Comparison of ENCODE assay signal across 11 cellular contexts in the genomic region with DNA sequence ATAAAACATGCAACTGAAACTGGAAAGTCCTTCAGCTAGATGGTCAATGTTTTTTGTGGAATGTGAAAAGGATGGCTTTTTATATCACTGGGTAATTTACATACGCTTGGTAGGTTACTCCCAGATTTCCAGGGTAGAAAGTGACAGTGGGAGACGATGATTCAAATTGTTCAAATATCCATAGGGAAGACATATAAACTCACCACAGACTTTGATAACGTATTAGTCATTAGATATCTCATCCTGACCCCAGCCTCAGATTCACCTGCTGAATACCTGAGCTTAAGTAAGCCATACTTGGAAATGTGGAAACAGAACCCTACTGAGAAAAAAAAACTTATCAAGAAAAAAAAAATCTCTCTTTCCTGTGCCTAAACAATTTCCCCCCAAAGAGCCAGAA.
"Had no signal": no experiment of that assay in that cellular context is flagged by ENCODE, and none has a peak within 500 bp of the region (broad histone marks: within the 10 kb centered on the region; RNA-seq: fewer than 3 reads in every experiment).

No MANE protein-coding gene starts in this region.

- DNase-seq: activated gamma-delta T cell, lower lobe of right lung, naive B cell, spleen had no signal

- H3K9me3 Mint-ChIP-seq: activated naive CD8-positive, alpha-beta T cell treated with anti-CD3 and anti-CD28 coated beads, Interleukin-2, amount 50 U/mL, for 24 hours; naive B cell; stimulated activated memory B cell treated with anti-CD40 and anti-IgM and Interleukin-4, amounts not matched to agents 10 μg/mL and 1 μg/mL and 100 μg/mL, for 72 hours had no signal

- H3K27me3 ChIP-seq: ascending aorta, gastroesophageal sphincter, neutrophil, spleen, transverse colon had no signal

- H3K27ac ChIP-seq: colonic mucosa, gastroesophageal sphincter, lower lobe of right lung, neutrophil, spleen, transverse colon had no signal

- H3K27ac Mint-ChIP-seq: activated naive CD8-positive, alpha-beta T cell treated with anti-CD3 and anti-CD28 coated beads, Interleukin-2, amount 50 U/mL, for 24 hours; stimulated activated memory B cell treated with anti-CD40 and anti-IgM and Interleukin-4, amounts not matched to agents 10 μg/mL and 1 μg/mL and 100 μg/mL, for 72 hours had no signal

- ATAC-seq: gastroesophageal sphincter; stimulated activated memory B cell treated with anti-CD40 and anti-IgM and Interleukin-4, amounts not matched to agents 10 μg/mL and 1 μg/mL and 100 μg/mL, for 72 hours had no signal

- H3K4me1 ChIP-seq: ascending aorta, colonic mucosa, gastroesophageal sphincter, lower lobe of right lung, spleen, transverse colon had no signal

- H3K4me3 Mint-ChIP-seq: activated naive CD8-positive, alpha-beta T cell treated with anti-CD3 and anti-CD28 coated beads, Interleukin-2, amount 50 U/mL, for 24 hours; naive B cell; stimulated activated memory B cell treated with anti-CD40 and anti-IgM and Interleukin-4, amounts not matched to agents 10 μg/mL and 1 μg/mL and 100 μg/mL, for 72 hours had no signal

- H3K4me3 ChIP-seq: ascending aorta, colonic mucosa, gastroesophageal sphincter, lower lobe of right lung, spleen, transverse colon had no signal

- H3K36me3 ChIP-seq: ascending aorta, colonic mucosa, gastroesophageal sphincter, lower lobe of right lung, neutrophil, spleen, transverse colon had no signal

- H3K27me3 Mint-ChIP-seq: activated naive CD8-positive, alpha-beta T cell treated with anti-CD3 and anti-CD28 coated beads, Interleukin-2, amount 50 U/mL, for 24 hours had no signal

- H3K9me3 ChIP-seq: ascending aorta, colonic mucosa, gastroesophageal sphincter, lower lobe of right lung, neutrophil, spleen, transverse colon had no signal

- H3K36me3 Mint-ChIP-seq: naive B cell; stimulated activated memory B cell treated with anti-CD40 and anti-IgM and Interleukin-4, amounts not matched to agents 10 μg/mL and 1 μg/mL and 100 μg/mL, for 72 hours had no signal
